8 cellular contexts compared by ENCODE assay signal in the genomic region with DNA sequence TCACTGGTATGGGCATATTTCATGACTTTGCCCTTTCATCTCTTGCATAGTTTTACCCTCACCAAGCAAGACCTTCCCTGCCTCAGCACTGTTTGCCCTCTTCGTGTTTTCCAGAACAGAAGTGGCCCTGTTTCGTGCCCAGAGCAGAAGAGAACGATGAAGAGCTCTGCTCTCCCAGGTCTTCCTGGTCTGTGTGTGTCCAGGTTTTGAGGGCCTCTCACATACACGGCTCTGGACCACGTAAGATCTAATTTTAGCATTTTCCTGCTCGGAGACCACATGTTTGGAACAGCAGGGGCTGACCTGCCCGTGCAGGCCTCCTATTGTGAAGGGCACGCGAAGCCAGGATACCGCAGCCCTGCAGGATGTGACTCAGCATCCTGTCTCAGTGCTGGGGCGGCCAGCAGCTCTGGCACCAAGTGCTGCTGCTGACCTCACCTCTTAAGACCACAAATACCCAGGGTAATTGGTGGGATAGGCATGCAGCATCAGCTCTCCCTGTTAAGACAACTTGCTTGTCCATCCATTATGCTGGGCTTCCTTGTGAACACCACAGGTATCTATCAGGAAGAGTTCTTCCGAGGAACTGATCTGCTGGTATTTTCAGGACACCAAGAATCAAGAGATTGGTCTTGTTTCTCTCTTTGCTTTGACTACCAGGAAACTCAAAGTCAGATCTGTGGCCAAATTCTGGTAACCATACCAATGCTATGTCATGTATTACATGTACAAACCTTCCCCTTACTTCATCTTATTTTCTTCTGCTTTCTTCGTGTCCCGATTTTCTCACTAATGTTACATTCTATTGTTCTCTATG. TPM values are rescaled to one million over a fixed set of nuclear protein-coding genes. Genes with fewer than 3 reads are reported as not detected.
DNase-seq lines count a peak whose midpoint lies in the region; ATAC-seq, FAIRE-seq and TF ChIP-seq lines count a peak whose summit lies in the region.

No MANE protein-coding gene starts in this region.

- WGBS in A549 (ENCODE audit: missing lambda C conversion rate): 16% methylated on average over 14 of the region's 14 CpGs
- WGBS in esophagus muscularis mucosa: 17% methylated on average over 13 of the region's 14 CpGs

- H3K4me3 Mint-ChIP-seq in neural crest cell: peak overlapping the region; percentile 22

- intact Hi-C loops in esophagus muscularis mucosa (cut with DNase I): no loop called here

- TF ChIP-seq EP300 in A549 (IDR thresholded peaks at IDR 0.05) (peak; percentile 49 to 87; a peak in 3 of 5 replicates), esophagus muscularis mucosa (IDR thresholded peaks at IDR 0.05) (peak; percentile 64)

- H3K36me3 Mint-ChIP-seq in neural crest cell (ENCODE audit: low read depth): peaks cover 25% of the 10 kb centered on the region

- peak; percentile 67 for FAIRE-seq in A549 (lab: Jason Lieb, UNC)

- peaks cover 72% of the 10 kb centered on the region for H3K4me1 Mint-ChIP-seq in neural crest cell

- DNase-seq in A549 (ENCODE audit: low read depth in 1 of 2, low spot score in 1 of 2): peak; percentile 96 to 99
- peak; percentile 89 for DNase-seq in NOMO-1 treated with DMSO at 0.1 percent for 48 hours (lab: John Stamatoyannopoulos, UW; ENCODE audit: unreplicated experiment)
- DNase-seq in activated T-cell treated with anti-CD3 and anti-CD28 coated beads, Interleukin-2, amount 50 U/mL, for 1 hour: peak; percentile 58
- DNase-seq in esophagus muscularis mucosa (ENCODE audit: extremely low spot score): peak; percentile 96
- DNase-seq in neural crest cell (ENCODE audit: low read depth, low spot score): no peak
- peak; percentile 83 for DNase-seq in thoracic aorta (ENCODE audit: low spot score)

- no peak for TF ChIP-seq POLR2A in A549 (IDR thresholded peaks at IDR 0.05; ENCODE audit: low read length)
- TF ChIP-seq POLR2A in esophagus muscularis mucosa (IDR thresholded peaks at IDR 0.05; ENCODE audit: low read depth): peak; percentile 47

- no peak overlapping the region for H3K4me3 ChIP-seq in A549
- H3K4me3 ChIP-seq in esophagus muscularis mucosa: no peak overlapping the region
- peak overlapping the region; percentile 34 for H3K4me3 ChIP-seq in thoracic aorta

- no peaks in the 10 kb centered on the region for H3K9me3 Mint-ChIP-seq in neural crest cell

- CTCF ChIA-PET in A549 (lab: Yijun Ruan, JAX): interaction anchor here (1.2 to 3.7 kb wide), 8 partner anchors 10 to 220 kb away, joined by 3 to 16 read pairs (median 6); no protein-coding TSS in a partner anchor

- H3K27ac Mint-ChIP-seq in neural crest cell (ENCODE audit: unreplicated experiment): peak overlapping the region; percentile 95

- no peaks in the 10 kb centered on the region for H3K27me3 Mint-ChIP-seq in neural crest cell (ENCODE audit: low read depth)

- H3K36me3 ChIP-seq in esophagus muscularis mucosa (peaks cover 0 to 16% (median 10%) of the 10 kb centered on the region in 4 donors), thoracic aorta (no peaks in the 10 kb centered on the region)

- ATAC-seq in A549: peak; percentile 93 to 96
- peak; percentile 94 for ATAC-seq in GM18867 (IDR thresholded peaks at IDR 0.05; ENCODE audit: unreplicated experiment)
- ATAC-seq in HG03066 (IDR thresholded peaks at IDR 0.05; ENCODE audit: low read depth, unreplicated experiment): peak; percentile 92
- ATAC-seq in thoracic aorta (ENCODE audit: insufficient number of reproducible peaks, low FRiP score, low read depth): peak; percentile 89

- H3K4me1 ChIP-seq in A549 (peaks cover 67% of the 10 kb centered on the region), esophagus muscularis mucosa (peaks cover 78 to 94% (median 84%) of the 10 kb centered on the region in 4 donors), thoracic aorta (ENCODE audit: control insufficient read depth in 1 of 2, low read depth in 2 of 2) (peaks cover 56 to 77% of the 10 kb centered on the region in 2 donors)

- TF ChIP-seq CTCF in A549 (IDR thresholded peaks at IDR 0.05): no peak
- no peak for TF ChIP-seq CTCF in esophagus muscularis mucosa (IDR thresholded peaks at IDR 0.05)
- no peak for TF ChIP-seq CTCF in neural crest cell (conservative IDR thresholded peaks at IDR 0.05)
- TF ChIP-seq CTCF in thoracic aorta (IDR thresholded peaks at IDR 0.05): no peak

- H3K27me3 ChIP-seq in esophagus muscularis mucosa (no peaks in the 10 kb centered on the region), thoracic aorta (replicated peaks; ENCODE audit: insufficient read depth) (no peaks in the 10 kb centered on the region)

- peak overlapping the region; percentile 61 for H3K4me2 ChIP-seq in A549

- peak overlapping the region; percentile 92 to 94 for H3K27ac ChIP-seq in A549
- peak overlapping the region; percentile 84 to 94 (median 88) for H3K27ac ChIP-seq in esophagus muscularis mucosa (replicated peaks in 1 of 4)
- H3K27ac ChIP-seq in thoracic aorta: peak overlapping the region; percentile 90 to 98

- no peaks in the 10 kb centered on the region for H3K9me3 ChIP-seq in A549
- H3K9me3 ChIP-seq in esophagus muscularis mucosa: no peaks in the 10 kb centered on the region
- no peaks in the 10 kb centered on the region for H3K9me3 ChIP-seq in thoracic aorta

- POLR2A ChIA-PET in A549 (lab: Yijun Ruan, JAX): interaction anchor here (0.8 to 2.9 kb wide), 6 partner anchors 10 to 19 kb away, joined by 3 to 19 read pairs (median 4); partner anchors contain the start of gene SSH1

- TF ChIP-seq RAD21 in A549 (conservative IDR thresholded peaks at IDR 0.05 in 1 of 2, IDR thresholded peaks at IDR 0.05 in 1 of 2): peak; percentile 22 to 32; a peak in 1 of 5 replicates

TF ChIP-seq in A549, 52 proteins besides CTCF, POLR2A, EP300 and RAD21 (continues in another document):
- peak; percentile 57; the same call in 1 of the 2 replicates for TF ChIP-seq FOXS1 (CRISPR knock-in tag; IDR thresholded peaks at IDR 0.05)
- peak; percentile 77 to 92; a peak in 4 of 5 replicates for TF ChIP-seq JUN (IDR thresholded peaks at IDR 0.05)
- TF ChIP-seq HOXA7 (CRISPR knock-in tag; IDR thresholded peaks at IDR 0.05): no peak; the same call in 1 of the 2 replicates
- peak in 1 of 2 experiments; percentile 11; a peak in 1 of 4 replicates for TF ChIP-seq CEBPB (IDR thresholded peaks at IDR 0.05)
- no peak for TF ChIP-seq RFX5 (IDR thresholded peaks at IDR 0.05)
- TF ChIP-seq HDAC2 (IDR thresholded peaks at IDR 0.05): no peak
- TF ChIP-seq MYC (IDR thresholded peaks at IDR 0.05; ENCODE audit: borderline replicate concordance, low read length): peak; percentile 88
- TF ChIP-seq, protein P1, sequence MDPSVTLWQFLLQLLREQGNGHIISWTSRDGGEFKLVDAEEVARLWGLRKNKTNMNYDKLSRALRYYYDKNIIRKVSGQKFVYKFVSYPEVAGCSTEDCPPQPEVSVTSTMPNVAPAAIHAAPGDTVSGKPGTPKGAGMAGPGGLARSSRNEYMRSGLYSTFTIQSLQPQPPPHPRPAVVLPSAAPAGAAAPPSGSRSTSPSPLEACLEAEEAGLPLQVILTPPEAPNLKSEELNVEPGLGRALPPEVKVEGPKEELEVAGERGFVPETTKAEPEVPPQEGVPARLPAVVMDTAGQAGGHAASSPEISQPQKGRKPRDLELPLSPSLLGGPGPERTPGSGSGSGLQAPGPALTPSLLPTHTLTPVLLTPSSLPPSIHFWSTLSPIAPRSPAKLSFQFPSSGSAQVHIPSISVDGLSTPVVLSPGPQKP (IDR thresholded peaks at IDR 0.05; ENCODE audit: low read depth, low read length): no peak
- no peak for TF ChIP-seq CBX2 (IDR thresholded peaks at IDR 0.05; ENCODE audit: borderline replicate concordance, low read depth)
- TF ChIP-seq GATA3 (IDR thresholded peaks at IDR 0.05; ENCODE audit: borderline replicate concordance): peak; percentile 88
- peak; percentile 87 for TF ChIP-seq NFE2L2 (conservative IDR thresholded peaks at IDR 0.05; ENCODE audit: low read length)
- TF ChIP-seq NR3C1 (IDR thresholded peaks at IDR 0.05): no peak
- no peak for TF ChIP-seq CHD2 (IDR thresholded peaks at IDR 0.05; ENCODE audit: low read length, partially characterized antibody)
- no peak for TF ChIP-seq CHD4 (IDR thresholded peaks at IDR 0.05; ENCODE audit: borderline replicate concordance)
- peak; percentile 61 for TF ChIP-seq FOSL2 (IDR thresholded peaks at IDR 0.05)
- peak; percentile 96 for TF ChIP-seq FOSL2 (CRISPR knock-in tag; IDR thresholded peaks at IDR 0.05)
- no peak; the same call in 1 of the 2 replicates for TF ChIP-seq TFCP2L1 (CRISPR knock-in tag; IDR thresholded peaks at IDR 0.05)
- no peak for TF ChIP-seq ZC3H11A (IDR thresholded peaks at IDR 0.05)
- TF ChIP-seq MAFK (IDR thresholded peaks at IDR 0.05; ENCODE audit: partially characterized antibody): peak; percentile 99
- TF ChIP-seq JUNB (IDR thresholded peaks at IDR 0.05): peak; percentile 78
- no peak for TF ChIP-seq MAZ (IDR thresholded peaks at IDR 0.05; ENCODE audit: borderline replicate concordance, low read depth, low read length)
- TF ChIP-seq, protein P2, sequence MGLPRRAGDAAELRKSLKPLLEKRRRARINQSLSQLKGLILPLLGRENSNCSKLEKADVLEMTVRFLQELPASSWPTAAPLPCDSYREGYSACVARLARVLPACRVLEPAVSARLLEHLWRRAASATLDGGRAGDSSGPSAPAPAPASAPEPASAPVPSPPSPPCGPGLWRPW (IDR thresholded peaks at IDR 0.05): no peak
- TF ChIP-seq PHF8 (IDR thresholded peaks at IDR 0.05; ENCODE audit: borderline replicate concordance, low read depth): no peak
- peak; percentile 91 for TF ChIP-seq ZNF302 (CRISPR knock-in tag; IDR thresholded peaks at IDR 0.05)
- no peak for TF ChIP-seq CBX8 (IDR thresholded peaks at IDR 0.05)
- 0 out of 2 replicates have a peak, but pooled peaks have one; percentile 8 for TF ChIP-seq KDM1A (IDR thresholded peaks at IDR 0.05; ENCODE audit: low read depth)

RNA-seq across cellular contexts. Expression of gene SSH1, which starts 19.0 kb away (rescaled TPM):
- 24.1 and 26.2 TPM in 2 replicates for polyA plus RNA-seq in A549 (2011; rRNA removed)
- polyA plus RNA-seq in A549 (2012; cell fraction: cytosol; rRNA removed): 14.4 and 19.0 TPM in 2 replicates
- 24.4 and 26.2 TPM in 2 replicates for polyA plus RNA-seq in A549 (2012; cell fraction: nucleus; rRNA removed)
- polyA plus RNA-seq in A549 (2017; fragmentation: RNase III; extraction: RNeasy Plus Mini Kit Qiagen cat#74134 plus additional on column Dnase treatment): 15.4 to 16.7 TPM (median 16.6 TPM) in 3 replicates
- polyA minus RNA-seq in A549 (2011; rRNA and poly(A)+ RNA removed): 35.1 and 37.2 TPM in 2 replicates
- total RNA-seq in esophagus muscularis mucosa: 10 to 100 TPM; 14.1 to 40.9 (median 28.7) TPM
- 32.9 and 34.3 TPM in 2 replicates for total RNA-seq in neural crest cell
- 10 to 100 TPM; 25.3 to 57.6 TPM for total RNA-seq in thoracic aorta

RNA-seq across cellular contexts. Expression of gene DAO, which starts 41.5 kb away (rescaled TPM):
- polyA plus RNA-seq in A549 (2011; rRNA removed): not detected in 2 replicates
- 0.01 TPM in 1 of 2 replicates, not detected in the other for polyA plus RNA-seq in A549 (2012; cell fraction: cytosol; rRNA removed)
- polyA plus RNA-seq in A549 (2012; cell fraction: nucleus; rRNA removed): not detected in 2 replicates
- polyA plus RNA-seq in A549 (2017; fragmentation: RNase III; extraction: RNeasy Plus Mini Kit Qiagen cat#74134 plus additional on column Dnase treatment): not detected in 3 replicates
- not detected in 2 replicates for polyA minus RNA-seq in A549 (2011; rRNA and poly(A)+ RNA removed)
- total RNA-seq in esophagus muscularis mucosa: not detected
- not detected in 2 replicates for total RNA-seq in neural crest cell
- total RNA-seq in thoracic aorta: not detected
